In the genomic region with DNA sequence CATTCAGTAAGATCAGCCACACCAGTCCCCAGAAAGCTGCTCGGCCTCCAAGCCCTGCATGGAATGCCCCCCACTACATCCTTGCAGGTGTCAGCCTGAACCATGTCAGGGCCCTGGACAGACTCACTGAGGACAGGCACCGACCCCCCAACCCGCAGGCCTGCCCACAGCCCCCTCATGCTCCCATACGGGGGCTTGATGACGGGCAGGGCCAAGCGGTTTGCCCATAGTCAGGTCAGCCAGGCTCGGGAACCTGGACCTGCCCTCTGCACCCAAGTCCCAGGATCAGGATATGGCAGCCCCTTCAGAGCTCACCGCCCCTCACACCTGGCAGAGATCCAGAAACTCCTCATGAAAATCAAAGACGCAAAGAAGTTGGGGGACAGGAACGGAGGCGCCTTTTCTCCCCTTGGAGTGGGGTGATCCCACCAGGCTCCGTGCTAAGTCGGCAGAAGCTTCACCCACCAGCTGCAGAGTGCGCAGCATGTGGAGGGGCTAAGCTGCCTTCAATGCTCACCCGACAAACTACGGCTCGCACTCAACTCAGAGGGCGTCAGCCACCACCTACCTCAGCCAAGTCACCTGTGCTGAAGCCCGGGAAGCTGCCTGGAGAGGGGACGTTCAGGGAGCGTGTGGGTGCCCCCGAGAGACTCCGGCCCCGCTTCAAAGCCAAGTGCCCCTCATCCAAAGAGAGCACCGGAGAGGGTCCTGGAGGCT, we compare ENCODE assay signal across 8 cellular contexts. TPM values are rescaled to one million over a fixed set of nuclear protein-coding genes. Genes with fewer than 3 reads are reported as not detected.
DNase-seq lines count a peak whose midpoint lies in the region; ATAC-seq and TF ChIP-seq lines count a peak whose summit lies in the region.

No MANE protein-coding gene starts in this region.

- peaks cover 18% of the 10 kb centered on the region for H3K4me1 Mint-ChIP-seq in activated CD8-positive, alpha-beta memory T cell treated with anti-CD3 and anti-CD28 coated beads, Interleukin-2, amount 10 ng/mL, durations not matched to agents 7 days and 5 days
- peaks cover 18% of the 10 kb centered on the region for H3K4me1 Mint-ChIP-seq in WTC11

- H3K4me3 ChIP-seq in left ventricle myocardium inferior = peak overlapping the region; percentile 68
- peak overlapping the region; percentile 49 to 64 (median 56) for H3K4me3 ChIP-seq in stomach

- WGBS in stomach, 5 donors = 88 to 95% (median 94%) methylated on average over 11 to 25 of the region's 25 CpGs

- no peaks in the 10 kb centered on the region for H3K27me3 ChIP-seq in left ventricle myocardium inferior (ENCODE audit: low read depth)
- no peaks in the 10 kb centered on the region for H3K27me3 ChIP-seq in stomach

- TF ChIP-seq CTCF in WTC11 (IDR thresholded peaks at IDR 0.05) (no peak), left ventricle myocardium inferior (IDR thresholded peaks at IDR 0.05; ENCODE audit: borderline replicate concordance) (no peak), stomach (IDR thresholded peaks at IDR 0.05) (no peak)

- H3K9me3 Mint-ChIP-seq in activated CD8-positive, alpha-beta memory T cell treated with anti-CD3 and anti-CD28 coated beads, Interleukin-2, amount 10 ng/mL, durations not matched to agents 7 days and 5 days (ENCODE audit: low read depth) = no peaks in the 10 kb centered on the region
- H3K9me3 Mint-ChIP-seq in WTC11 = no peaks in the 10 kb centered on the region

- no peak for TF ChIP-seq EP300 in stomach (IDR thresholded peaks at IDR 0.05)

- TF ChIP-seq POLR2A in stomach (IDR thresholded peaks at IDR 0.05) = no peak

- no peaks in the 10 kb centered on the region for H3K27me3 Mint-ChIP-seq in activated CD8-positive, alpha-beta memory T cell treated with anti-CD3 and anti-CD28 coated beads, Interleukin-2, amount 10 ng/mL, durations not matched to agents 7 days and 5 days
- H3K27me3 Mint-ChIP-seq in WTC11 (ENCODE audit: low read depth) = no peaks in the 10 kb centered on the region

- peaks cover 20% of the 10 kb centered on the region for H3K4me1 ChIP-seq in left ventricle myocardium inferior
- H3K4me1 ChIP-seq in stomach = peaks cover 20 to 28% (median 27%) of the 10 kb centered on the region in 4 donors

- H3K9me3 ChIP-seq in left ventricle myocardium inferior (replicated peaks) (no peaks in the 10 kb centered on the region), stomach (no peaks in the 10 kb centered on the region)

- peak overlapping the region; percentile 85 for H3K27ac Mint-ChIP-seq in activated CD8-positive, alpha-beta memory T cell treated with anti-CD3 and anti-CD28 coated beads, Interleukin-2, amount 10 ng/mL, durations not matched to agents 7 days and 5 days
- H3K27ac Mint-ChIP-seq in WTC11 = peak overlapping the region; percentile 90

- H3K27ac ChIP-seq in left ventricle myocardium inferior (replicated peaks) = peak overlapping the region; percentile 86
- peak overlapping the region in 3 of 5 donors; percentile 82 to 89 (median 84) for H3K27ac ChIP-seq in stomach

- intact Hi-C loops in left ventricle myocardium inferior (cut with micrococcal nuclease) = no loop called here
- intact Hi-C loops in stomach (cut with DNase I; ENCODE audit: low total_unique reads) = no loop called here

- POLR2A ChIA-PET in WTC11 (lab: Charles Lee) = interaction anchor here (1.2 kb wide), 1 partner anchor 115 kb away, joined by 3 read pairs; a partner anchor contains a TSS

- no peak for ATAC-seq in activated CD8-positive, alpha-beta memory T cell treated with anti-CD3 and anti-CD28 coated beads, Interleukin-2, amount 10 ng/mL, durations not matched to agents 7 days and 5 days
- no peak for ATAC-seq in WTC11
- ATAC-seq in GM21381 (IDR thresholded peaks at IDR 0.05; ENCODE audit: unreplicated experiment) = no peak

- CTCF ChIA-PET in activated CD8-positive, alpha-beta memory T cell treated with anti-CD3 and anti-CD28 coated beads, Interleukin-2, amount 10 ng/mL, durations not matched to agents 7 days and 5 days (lab: Charles Lee) = interaction anchor here (0.6 to 2.2 kb wide), 4 partner anchors 9 to 762 kb away, joined by 3 to 11 read pairs (median 6); no protein-coding TSS in a partner anchor
- CTCF ChIA-PET in WTC11 (lab: Charles Lee) = interaction anchor here (0.8 to 3.1 kb wide), 6 partner anchors 11 to 327 kb away, joined by 3 to 31 read pairs (median 4); no protein-coding TSS in a partner anchor

- no peak for DNase-seq in activated CD8-positive, alpha-beta memory T cell treated with anti-CD3 and anti-CD28 coated beads, Interleukin-2, amount 10 ng/mL, durations not matched to agents 7 days and 5 days
- no peak for DNase-seq in activated CD8-positive, alpha-beta memory T cell treated with anti-CD3 and anti-CD28 coated beads, Interleukin-2, amount 50 U/mL, for 4 hours
- DNase-seq in WTC11 (ENCODE audit: low spot score) (no peak), left ventricle myocardium inferior (no peak), stomach (no peak), SW 1271 (lab: John Stamatoyannopoulos, UW) (no peak), NCI-H2196 treated with DMSO at 0.1 percent for 48 hours (lab: John Stamatoyannopoulos, UW; ENCODE audit: unreplicated experiment) (no peak)

- no peaks in the 10 kb centered on the region for H3K36me3 Mint-ChIP-seq in activated CD8-positive, alpha-beta memory T cell treated with anti-CD3 and anti-CD28 coated beads, Interleukin-2, amount 10 ng/mL, durations not matched to agents 7 days and 5 days
- H3K36me3 Mint-ChIP-seq in WTC11 = peaks cover 2% of the 10 kb centered on the region; the same call in 1 of the 2 replicates

- H3K4me3 Mint-ChIP-seq in activated CD8-positive, alpha-beta memory T cell treated with anti-CD3 and anti-CD28 coated beads, Interleukin-2, amount 10 ng/mL, durations not matched to agents 7 days and 5 days = peak overlapping the region; percentile 76
- H3K4me3 Mint-ChIP-seq in WTC11 = peak overlapping the region; percentile 83

- H3K36me3 ChIP-seq in left ventricle myocardium inferior (peaks cover 20% of the 10 kb centered on the region), stomach (peaks cover 21 to 63% (median 55%) of the 10 kb centered on the region in 4 donors)

TF ChIP-seq in WTC11, 78 proteins besides CTCF, POLR2A, EP300 and RAD21:
- TF ChIP-seq ZNF396 (CRISPR knock-in tag; IDR thresholded peaks at IDR 0.05; ENCODE audit: borderline replicate concordance) = no peak
- TF ChIP-seq, protein P1, sequence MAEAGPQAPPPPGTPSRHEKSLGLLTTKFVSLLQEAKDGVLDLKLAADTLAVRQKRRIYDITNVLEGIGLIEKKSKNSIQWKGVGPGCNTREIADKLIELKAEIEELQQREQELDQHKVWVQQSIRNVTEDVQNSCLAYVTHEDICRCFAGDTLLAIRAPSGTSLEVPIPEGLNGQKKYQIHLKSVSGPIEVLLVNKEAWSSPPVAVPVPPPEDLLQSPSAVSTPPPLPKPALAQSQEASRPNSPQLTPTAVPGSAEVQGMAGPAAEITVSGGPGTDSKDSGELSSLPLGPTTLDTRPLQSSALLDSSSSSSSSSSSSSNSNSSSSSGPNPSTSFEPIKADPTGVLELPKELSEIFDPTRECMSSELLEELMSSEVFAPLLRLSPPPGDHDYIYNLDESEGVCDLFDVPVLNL (CRISPR knock-in tag; IDR thresholded peaks at IDR 0.05; ENCODE audit: borderline replicate concordance, low read depth) = no peak

RNA-seq across cellular contexts. Expression of a gene that starts 26.5 kb away (rescaled TPM):
- total RNA-seq in activated CD8-positive, alpha-beta memory T cell treated with anti-CD3 and anti-CD28 coated beads, Interleukin-2, amount 10 ng/mL, durations not matched to agents 7 days and 5 days = 10 to 100 TPM; 29.3 to 33.0 TPM
- 31.1 to 39.1 TPM (median 35.9 TPM) in 3 replicates for total RNA-seq in WTC11 (2021)
- total RNA-seq in left ventricle myocardium inferior = 31.8 TPM
- 10 to 100 TPM; 32.5 to 87.9 (median 42.0) TPM for total RNA-seq in stomach
- 10 to 100 TPM; 30.0 to 56.1 (median 30.4) TPM for polyA plus RNA-seq in stomach

RNA-seq across cellular contexts. Expression of a gene that starts 26.6 kb away (rescaled TPM):
- 10 to 100 TPM; 52.9 to 57.8 TPM for total RNA-seq in activated CD8-positive, alpha-beta memory T cell treated with anti-CD3 and anti-CD28 coated beads, Interleukin-2, amount 10 ng/mL, durations not matched to agents 7 days and 5 days
- total RNA-seq in WTC11 (2021) (63.0 to 66.3 TPM (median 66.2 TPM) in 3 replicates), left ventricle myocardium inferior (54.9 TPM), stomach (100 to 1,000 TPM in 1 of 5 donors, 10 to 100 TPM in 3, 1 to 10 TPM in 1; 9.3 to 441 (median 41.1) TPM)
- 10 to 100 TPM; 65.6 to 74.5 (median 71.9) TPM for polyA plus RNA-seq in stomach

RNA-seq across cellular contexts. Expression of a gene that starts 36.3 kb away (rescaled TPM):
- total RNA-seq in activated CD8-positive, alpha-beta memory T cell treated with anti-CD3 and anti-CD28 coated beads, Interleukin-2, amount 10 ng/mL, durations not matched to agents 7 days and 5 days = 10 to 100 TPM; 30.1 to 43.0 TPM
- total RNA-seq in WTC11 (2021) (42.0 to 53.3 TPM (median 42.3 TPM) in 3 replicates), left ventricle myocardium inferior (13.4 TPM), stomach (10 to 100 TPM; 13.6 to 75.0 (median 50.2) TPM)
- polyA plus RNA-seq in stomach = 1 to 10 TPM; 4.8 to 5.5 (median 5.0) TPM

RNA-seq across cellular contexts. Expression of a gene that starts 42.3 kb away (rescaled TPM):
- total RNA-seq in activated CD8-positive, alpha-beta memory T cell treated with anti-CD3 and anti-CD28 coated beads, Interleukin-2, amount 10 ng/mL, durations not matched to agents 7 days and 5 days = 10 to 100 TPM; 15.7 to 18.5 TPM
- total RNA-seq in WTC11 (2021) = 16.2 to 17.0 TPM (median 16.9 TPM) in 3 replicates
- total RNA-seq in left ventricle myocardium inferior = 13.6 TPM
- total RNA-seq in stomach = 10 to 100 TPM in 2 of 5 donors, 1 to 10 TPM in 1, not detected in 2; 3.3 to 21.1 (median 16.3) TPM
- 10 to 100 TPM; 21.0 to 22.8 (median 21.2) TPM for polyA plus RNA-seq in stomach

RNA-seq across cellular contexts. Expression of a gene that starts 44.8 kb away (rescaled TPM):
- total RNA-seq in activated CD8-positive, alpha-beta memory T cell treated with anti-CD3 and anti-CD28 coated beads, Interleukin-2, amount 10 ng/mL, durations not matched to agents 7 days and 5 days = under 1 TPM; 0.45 to 0.53 TPM
- total RNA-seq in WTC11 (2021) (15.2 to 18.8 TPM (median 16.5 TPM) in 3 replicates), left ventricle myocardium inferior (3.9 TPM), stomach (10 to 100 TPM in 1 of 5 donors, 1 to 10 TPM in 4; 3.7 to 94.7 (median 6.7) TPM)
- 1 to 10 TPM; 1.5 to 3.6 (median 2.5) TPM for polyA plus RNA-seq in stomach
